Comparison of ENCODE assay signal across 29 cellular contexts in genomic region chr17:18145811-18146210, GRCh38.
"Had no signal": no experiment of that assay in that cellular context is flagged by ENCODE, and none has a peak within 500 bp of the region (broad histone marks: within the 10 kb centered on the region; RNA-seq: fewer than 3 reads in every experiment).

No MANE protein-coding gene starts in this region.

- H3K36me3 ChIP-seq: ovary, right lobe of liver, sigmoid colon, suprapubic skin, tibial artery, transverse colon, upper lobe of right lung, uterus had no signal

- H3K4me1 Mint-ChIP-seq: stimulated activated naive CD8-positive, alpha-beta T cell treated with anti-CD3 and anti-CD28 coated beads, Interleukin-15, amount 100 ng/mL, for 72 hours had no signal

- H3K4me3 Mint-ChIP-seq: naive thymus-derived CD8-positive, alpha-beta T cell; natural killer cell treated with Interleukin-12 subunit alpha and Interleukin-12 subunit beta and Interleukin-15 and Interleukin-18, amount 100 ng/mL, for 72 hours; stimulated activated memory B cell treated with anti-CD40 and anti-IgM and Interleukin-4, amounts not matched to agents 10 μg/mL and 1 μg/mL and 100 μg/mL, for 72 hours; stimulated activated naive CD8-positive, alpha-beta T cell treated with anti-CD3 and anti-CD28 coated beads, Interleukin-15, amount 100 ng/mL, for 72 hours; type B pancreatic cell had no signal

- H3K9ac ChIP-seq: parathyroid adenoma had no signal

- H3K9me3 ChIP-seq: ovary, psoas muscle, right lobe of liver, sigmoid colon, suprapubic skin, testis, tibial artery, transverse colon, upper lobe of right lung, uterus had no signal

- FAIRE-seq: small intestine had no signal

- H3K36me3 Mint-ChIP-seq: naive B cell; naive thymus-derived CD8-positive, alpha-beta T cell; natural killer cell treated with Interleukin-12 subunit alpha and Interleukin-12 subunit beta and Interleukin-15 and Interleukin-18, amount 100 ng/mL, for 72 hours; stimulated activated memory B cell treated with anti-CD40 and anti-IgM and Interleukin-4, amounts not matched to agents 10 μg/mL and 1 μg/mL and 100 μg/mL, for 72 hours; type B pancreatic cell had no signal

- H3K9me3 Mint-ChIP-seq: naive B cell; naive thymus-derived CD8-positive, alpha-beta T cell; natural killer cell treated with Interleukin-12 subunit alpha and Interleukin-12 subunit beta and Interleukin-15 and Interleukin-18, amount 100 ng/mL, for 72 hours; stimulated activated memory B cell treated with anti-CD40 and anti-IgM and Interleukin-4, amounts not matched to agents 10 μg/mL and 1 μg/mL and 100 μg/mL, for 72 hours; stimulated activated naive CD8-positive, alpha-beta T cell treated with anti-CD3 and anti-CD28 coated beads, Interleukin-15, amount 100 ng/mL, for 72 hours; type B pancreatic cell had no signal

- ATAC-seq: naive thymus-derived CD8-positive, alpha-beta T cell; natural killer cell treated with Interleukin-12 subunit alpha and Interleukin-12 subunit beta and Interleukin-15 and Interleukin-18, amount 100 ng/mL, for 72 hours; psoas muscle; right cardiac atrium; right lobe of liver; stimulated activated memory B cell treated with anti-CD40 and anti-IgM and Interleukin-4, amounts not matched to agents 10 μg/mL and 1 μg/mL and 100 μg/mL, for 72 hours; stimulated activated naive CD8-positive, alpha-beta T cell treated with anti-CD3 and anti-CD28 coated beads, Interleukin-15, amount 100 ng/mL, for 72 hours; stimulated activated naive CD8-positive, alpha-beta T cell treated with anti-CD3 and anti-CD28 coated beads, Interleukin-15, Interleukin-2, amounts not matched to agents 100 U/mL and 50 U/mL, for 24 hours; upper lobe of right lung had no signal

- H3K27ac Mint-ChIP-seq: naive B cell; natural killer cell treated with Interleukin-12 subunit alpha and Interleukin-12 subunit beta and Interleukin-15 and Interleukin-18, amount 100 ng/mL, for 72 hours; progenitor cell of endocrine pancreas; stimulated activated memory B cell treated with anti-CD40 and anti-IgM and Interleukin-4, amounts not matched to agents 10 μg/mL and 1 μg/mL and 100 μg/mL, for 72 hours; stimulated activated naive CD8-positive, alpha-beta T cell treated with anti-CD3 and anti-CD28 coated beads, Interleukin-15, amount 100 ng/mL, for 72 hours; type B pancreatic cell had no signal

- H3K27ac ChIP-seq: ovary, parathyroid adenoma, psoas muscle, right lobe of liver, sigmoid colon, suprapubic skin, testis, tibial artery, transverse colon, upper lobe of right lung, uterus had no signal

- DNase-seq: naive B cell; naive thymus-derived CD8-positive, alpha-beta T cell; occipital lobe; ovary; posterior cingulate gyrus; psoas muscle; right cardiac atrium; sigmoid colon; small intestine; stimulated activated CD4-positive, alpha-beta T cell treated with anti-CD3 and anti-CD28 coated beads, Interleukin-15, amount 100 ng/mL, for 24 hours; stimulated activated CD4-positive, alpha-beta T cell treated with anti-CD3 and anti-CD28 coated beads, Interleukin-2, amount 100 ng/mL, for 24 hours; stimulated activated CD4-positive, alpha-beta T cell treated with anti-CD3 and anti-CD28 coated beads, Interleukin-2, amount 100 ng/mL, for 48 hours; stimulated activated CD4-positive, alpha-beta T cell treated with anti-CD3 and anti-CD28 coated beads, Interleukin-4, amount 100 ng/mL, for 24 hours; stimulated activated naive CD4-positive, alpha-beta T cell; stimulated activated naive CD8-positive, alpha-beta T cell treated with anti-CD3 and anti-CD28 coated beads, Interleukin-15, amount 100 ng/mL, for 72 hours; stimulated activated naive CD8-positive, alpha-beta T cell treated with anti-CD3 and anti-CD28 coated beads, Interleukin-15, Interleukin-2, amounts not matched to agents 100 U/mL and 50 U/mL, for 24 hours; substantia nigra; testis; tibial artery; transverse colon; upper lobe of right lung; uterus had no signal

- H3K27me3 Mint-ChIP-seq: natural killer cell treated with Interleukin-12 subunit alpha and Interleukin-12 subunit beta and Interleukin-15 and Interleukin-18, amount 100 ng/mL, for 72 hours; progenitor cell of endocrine pancreas; stimulated activated memory B cell treated with anti-CD40 and anti-IgM and Interleukin-4, amounts not matched to agents 10 μg/mL and 1 μg/mL and 100 μg/mL, for 72 hours; stimulated activated naive CD8-positive, alpha-beta T cell treated with anti-CD3 and anti-CD28 coated beads, Interleukin-15, amount 100 ng/mL, for 72 hours; type B pancreatic cell had no signal

- H3K4me3 ChIP-seq: ovary, psoas muscle, right lobe of liver, sigmoid colon, suprapubic skin, testis, tibial artery, transverse colon, upper lobe of right lung, uterus had no signal

- H3K4me1 ChIP-seq: parathyroid adenoma, psoas muscle, testis, transverse colon, upper lobe of right lung, uterus had no signal
